21 cellular contexts compared by ENCODE assay signal in genomic region chr22:22403306-22403705, GRCh38.
"Had no signal": no experiment of that assay in that cellular context is flagged by ENCODE, and none has a peak within 500 bp of the region (broad histone marks: within the 10 kb centered on the region; RNA-seq: fewer than 3 reads in every experiment).

No MANE protein-coding gene starts in this region.

- H3K9me3 ChIP-seq: SK-N-SH had no signal

- H3K27me3 Mint-ChIP-seq: IgD-negative memory B cell had no signal

- H3K9me3 Mint-ChIP-seq: IgD-negative memory B cell had no signal

- H3K9ac ChIP-seq: SK-N-SH had no signal

- FAIRE-seq: HTR-8/SVneo, RCC 7860 had no signal

- H3K4me2 ChIP-seq: SK-N-SH had no signal

- H3K27ac ChIP-seq: HL-60, RWPE1 had no signal

- H3K9me2 ChIP-seq: SK-N-SH had no signal

- DNase-seq: KBM-7, MV-4-11, NCI-H1048, NCI-H1105, NCI-H1417, NCI-H1436 treated with DMSO at 0.1 percent for 48 hours, NCI-H1694, NCI-H1930, NCI-H2081, NCI-H2107, NCI-H2227 treated with DMSO at 0.1 percent for 48 hours, NCI-H524, NCI-H526 treated with DMSO at 0.1 percent for 48 hours, NCI-H774, SHP77, SK-N-SH had no signal

- H3K36me3 Mint-ChIP-seq: IgD-negative memory B cell had no signal
